ENCODE assay signal across 1 cellular context in the genomic region with DNA sequence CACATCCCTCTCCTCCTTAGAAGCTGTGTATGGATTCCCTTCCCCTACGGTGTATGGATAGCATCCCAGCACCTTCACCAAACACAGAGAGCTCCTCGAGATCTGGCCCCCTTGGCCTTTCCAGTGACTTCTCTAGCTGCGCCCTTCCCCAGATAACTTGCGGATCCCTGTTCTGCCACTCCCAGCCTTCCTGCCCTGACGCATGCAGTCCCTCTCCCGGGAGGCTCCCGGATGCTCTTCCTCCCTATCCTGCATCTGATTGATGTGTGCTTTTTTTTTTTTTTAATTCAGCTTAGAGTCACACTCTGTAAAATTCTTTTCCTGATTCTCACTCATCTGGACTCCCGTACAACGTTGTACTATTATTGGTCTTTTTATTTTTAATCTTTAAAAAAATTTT.
TF ChIP-seq lines count a peak whose summit lies in the region.

No MANE protein-coding gene starts in this region.

TF ChIP-seq in GM23338, 12 proteins besides CTCF, POLR2A, EP300 and RAD21 (continued from another document):
- TF ChIP-seq, protein P1, sequence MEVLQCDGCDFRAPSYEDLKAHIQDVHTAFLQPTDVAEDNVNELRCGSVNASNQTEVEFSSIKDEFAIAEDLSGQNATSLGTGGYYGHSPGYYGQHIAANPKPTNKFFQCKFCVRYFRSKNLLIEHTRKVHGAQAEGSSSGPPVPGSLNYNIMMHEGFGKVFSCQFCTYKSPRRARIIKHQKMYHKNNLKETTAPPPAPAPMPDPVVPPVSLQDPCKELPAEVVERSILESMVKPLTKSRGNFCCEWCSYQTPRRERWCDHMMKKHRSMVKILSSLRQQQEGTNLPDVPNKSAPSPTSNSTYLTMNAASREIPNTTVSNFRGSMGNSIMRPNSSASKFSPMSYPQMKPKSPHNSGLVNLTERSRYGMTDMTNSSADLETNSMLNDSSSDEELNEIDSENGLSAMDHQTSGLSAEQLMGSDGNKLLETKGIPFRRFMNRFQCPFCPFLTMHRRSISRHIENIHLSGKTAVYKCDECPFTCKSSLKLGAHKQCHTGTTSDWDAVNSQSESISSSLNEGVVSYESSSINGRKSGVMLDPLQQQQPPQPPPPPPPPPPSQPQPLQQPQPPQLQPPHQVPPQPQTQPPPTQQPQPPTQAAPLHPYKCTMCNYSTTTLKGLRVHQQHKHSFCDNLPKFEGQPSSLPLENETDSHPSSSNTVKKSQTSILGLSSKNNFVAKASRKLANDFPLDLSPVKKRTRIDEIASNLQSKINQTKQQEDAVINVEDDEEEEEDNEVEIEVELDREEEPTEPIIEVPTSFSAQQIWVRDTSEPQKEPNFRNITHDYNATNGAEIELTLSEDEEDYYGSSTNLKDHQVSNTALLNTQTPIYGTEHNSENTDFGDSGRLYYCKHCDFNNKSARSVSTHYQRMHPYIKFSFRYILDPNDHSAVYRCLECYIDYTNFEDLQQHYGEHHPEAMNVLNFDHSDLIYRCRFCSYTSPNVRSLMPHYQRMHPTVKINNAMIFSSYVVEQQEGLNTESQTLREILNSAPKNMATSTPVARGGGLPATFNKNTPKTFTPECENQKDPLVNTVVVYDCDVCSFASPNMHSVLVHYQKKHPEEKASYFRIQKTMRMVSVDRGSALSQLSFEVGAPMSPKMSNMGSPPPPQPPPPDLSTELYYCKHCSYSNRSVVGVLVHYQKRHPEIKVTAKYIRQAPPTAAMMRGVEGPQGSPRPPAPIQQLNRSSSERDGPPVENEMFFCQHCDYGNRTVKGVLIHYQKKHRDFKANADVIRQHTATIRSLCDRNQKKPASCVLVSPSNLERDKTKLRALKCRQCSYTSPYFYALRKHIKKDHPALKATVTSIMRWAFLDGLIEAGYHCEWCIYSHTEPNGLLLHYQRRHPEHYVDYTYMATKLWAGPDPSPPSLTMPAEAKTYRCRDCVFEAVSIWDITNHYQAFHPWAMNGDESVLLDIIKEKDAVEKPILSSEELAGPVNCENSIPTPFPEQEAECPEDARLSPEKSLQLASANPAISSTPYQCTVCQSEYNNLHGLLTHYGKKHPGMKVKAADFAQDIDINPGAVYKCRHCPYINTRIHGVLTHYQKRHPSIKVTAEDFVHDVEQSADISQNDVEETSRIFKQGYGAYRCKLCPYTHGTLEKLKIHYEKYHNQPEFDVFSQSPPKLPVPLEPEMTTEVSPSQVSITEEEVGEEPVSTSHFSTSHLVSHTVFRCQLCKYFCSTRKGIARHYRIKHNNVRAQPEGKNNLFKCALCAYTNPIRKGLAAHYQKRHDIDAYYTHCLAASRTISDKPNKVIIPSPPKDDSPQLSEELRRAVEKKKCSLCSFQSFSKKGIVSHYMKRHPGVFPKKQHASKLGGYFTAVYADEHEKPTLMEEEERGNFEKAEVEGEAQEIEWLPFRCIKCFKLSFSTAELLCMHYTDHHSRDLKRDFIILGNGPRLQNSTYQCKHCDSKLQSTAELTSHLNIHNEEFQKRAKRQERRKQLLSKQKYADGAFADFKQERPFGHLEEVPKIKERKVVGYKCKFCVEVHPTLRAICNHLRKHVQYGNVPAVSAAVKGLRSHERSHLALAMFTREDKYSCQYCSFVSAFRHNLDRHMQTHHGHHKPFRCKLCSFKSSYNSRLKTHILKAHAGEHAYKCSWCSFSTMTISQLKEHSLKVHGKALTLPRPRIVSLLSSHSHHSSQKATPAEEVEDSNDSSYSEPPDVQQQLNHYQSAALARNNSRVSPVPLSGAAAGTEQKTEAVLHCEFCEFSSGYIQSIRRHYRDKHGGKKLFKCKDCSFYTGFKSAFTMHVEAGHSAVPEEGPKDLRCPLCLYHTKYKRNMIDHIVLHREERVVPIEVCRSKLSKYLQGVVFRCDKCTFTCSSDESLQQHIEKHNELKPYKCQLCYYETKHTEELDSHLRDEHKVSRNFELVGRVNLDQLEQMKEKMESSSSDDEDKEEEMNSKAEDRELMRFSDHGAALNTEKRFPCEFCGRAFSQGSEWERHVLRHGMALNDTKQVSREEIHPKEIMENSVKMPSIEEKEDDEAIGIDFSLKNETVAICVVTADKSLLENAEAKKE (CRISPR knock-in tag; IDR thresholded peaks at IDR 0.05), result no peak
